21 cellular contexts compared by ENCODE assay signal in genomic region chr6:168116446-168116974, GRCh38. TPM values are rescaled to one million over a fixed set of nuclear protein-coding genes. Genes with fewer than 3 reads are reported as not detected.
DNase-seq lines count a peak whose midpoint lies in the region; ATAC-seq and TF ChIP-seq lines count a peak whose summit lies in the region.
"Had no signal": no experiment of that assay in that cellular context is flagged by ENCODE, and none has a peak within 500 bp of the region (broad histone marks: within the 10 kb centered on the region; RNA-seq: fewer than 3 reads in every experiment).

No MANE protein-coding gene starts in this region.

- H3K27me3 Mint-ChIP-seq in natural killer cell treated with Interleukin-12 subunit alpha and Interleukin-12 subunit beta and Interleukin-15 and Interleukin-18, amount 100 ng/mL, for 72 hours = peaks cover 0 to 6% of the 10 kb centered on the region in 2 donors
- peaks cover 2 to 4% of the 10 kb centered on the region in 2 donors for H3K27me3 Mint-ChIP-seq in natural killer cell (ENCODE audit: low read depth in 2 of 2)
- H3K27me3 Mint-ChIP-seq: B cell had no signal

- H3K4me1 Mint-ChIP-seq in natural killer cell treated with Interleukin-12 subunit alpha and Interleukin-12 subunit beta and Interleukin-15 and Interleukin-18, amount 100 ng/mL, for 72 hours (ENCODE audit: low read depth in 2 of 2) = no peaks in the 10 kb centered on the region
- no peaks in the 10 kb centered on the region for H3K4me1 Mint-ChIP-seq in natural killer cell
- H3K4me1 Mint-ChIP-seq: B cell had no signal

- no peaks in the 10 kb centered on the region for H3K27me3 ChIP-seq in uterus

- H3K9me3 Mint-ChIP-seq in natural killer cell treated with Interleukin-12 subunit alpha and Interleukin-12 subunit beta and Interleukin-15 and Interleukin-18, amount 100 ng/mL, for 72 hours = peaks cover 3% of the 10 kb centered on the region
- H3K9me3 Mint-ChIP-seq in natural killer cell = peaks cover 2 to 3% of the 10 kb centered on the region in 2 donors

- peak; percentile 23 for DNase-seq in natural killer cell treated with Interleukin-12 subunit alpha and Interleukin-12 subunit beta and Interleukin-15 and Interleukin-18, amount 100 ng/mL, for 72 hours (ENCODE audit: low spot score)
- DNase-seq in natural killer cell (no peak), islet precursor cell (peak; percentile 37), posterior vena cava (ENCODE audit: low spot score) (peak; percentile 62), uterus (peak; percentile 2 to 5), glomerular visceral epithelial cell (ENCODE audit: extremely low spot score) (no peak), NCI-H2171 (lab: John Stamatoyannopoulos, UW) (no peak), NCI-H345 treated with DMSO at 0.1 percent for 48 hours (lab: John Stamatoyannopoulos, UW; ENCODE audit: unreplicated experiment) (no peak)
- DNase-seq: GF-D8, GM23248, HCEC 1CT, IMR-90, NCI-H1105 treated with DMSO at 0.1 percent for 48 hours, NCI-H2029 treated with DMSO at 0.1 percent for 48 hours, NCI-H446, NCI-H526, PC-3, SHP77 had no signal

- no peaks in the 10 kb centered on the region for H3K9me3 ChIP-seq in uterus
- H3K9me3 ChIP-seq: A549 had no signal

- TF ChIP-seq CTCF in natural killer cell (IDR thresholded peaks at IDR 0.05) (no peak), uterus (IDR thresholded peaks at IDR 0.05) (no peak)

- no peak for ATAC-seq in natural killer cell treated with Interleukin-12 subunit alpha and Interleukin-12 subunit beta and Interleukin-15 and Interleukin-18, amount 100 ng/mL, for 72 hours
- ATAC-seq in natural killer cell = no peak
- ATAC-seq: A549, PC-3 had no signal

- H3K4me1 ChIP-seq in uterus = no peaks in the 10 kb centered on the region
- H3K4me1 ChIP-seq: A549 had no signal

- no peak for TF ChIP-seq POLR2A in uterus (IDR thresholded peaks at IDR 0.05)

- H3K36me3 Mint-ChIP-seq in natural killer cell treated with Interleukin-12 subunit alpha and Interleukin-12 subunit beta and Interleukin-15 and Interleukin-18, amount 100 ng/mL, for 72 hours = no peaks in the 10 kb centered on the region
- H3K36me3 Mint-ChIP-seq in natural killer cell = no peaks in the 10 kb centered on the region

- H3K4me3 ChIP-seq in uterus = no peak overlapping the region
- H3K4me3 ChIP-seq: A549, GM23248 had no signal

- no peak overlapping the region for H3K27ac Mint-ChIP-seq in natural killer cell treated with Interleukin-12 subunit alpha and Interleukin-12 subunit beta and Interleukin-15 and Interleukin-18, amount 100 ng/mL, for 72 hours
- H3K27ac Mint-ChIP-seq in natural killer cell = no peak overlapping the region
- H3K27ac Mint-ChIP-seq: B cell had no signal

- no peak overlapping the region for H3K4me3 Mint-ChIP-seq in natural killer cell treated with Interleukin-12 subunit alpha and Interleukin-12 subunit beta and Interleukin-15 and Interleukin-18, amount 100 ng/mL, for 72 hours
- no peak overlapping the region for H3K4me3 Mint-ChIP-seq in natural killer cell
- H3K4me3 Mint-ChIP-seq: B cell had no signal

- no peaks in the 10 kb centered on the region for H3K36me3 ChIP-seq in uterus

- no peak overlapping the region for H3K27ac ChIP-seq in uterus
- H3K27ac ChIP-seq: A549, GM23248 had no signal

- intact Hi-C loops in natural killer cell (cut with micrococcal nuclease) = no loop called here
- intact Hi-C loops in posterior vena cava (cut with DNase I) = no loop called here
- intact Hi-C loops in uterus (cut with DNase I; ENCODE audit: low total_unique reads) = no loop called here

RNA-seq across cellular contexts. Expression of gene FRMD1, which starts 37.5 kb away (rescaled TPM):
- total RNA-seq in natural killer cell treated with Interleukin-12 subunit alpha and Interleukin-12 subunit beta and Interleukin-15 and Interleukin-18, amount 100 ng/mL, for 72 hours = not detected
- total RNA-seq in natural killer cell (not detected), posterior vena cava (under 1 TPM in 1 of 2 donors, not detected in 1; 0.14 TPM), uterus (1 to 10 TPM in 1 of 4 donors, not detected in 3; 1.0 TPM)
- total RNA-seq: B cell, GM23248, IMR-90, PC-3, RPMI7951 had no signal

Comparison
In these comparisons a context has a peak if more than half of its experiments do, and no peak if none do; other contexts are left out.
1. DNase-seq: peak in natural killer cell treated with Interleukin-12 subunit alpha and Interleukin-12 subunit beta and Interleukin-15 and Interleukin-18, amount 100 ng/mL, for 72 hours (single experiment), islet precursor cell (single experiment), posterior vena cava (single experiment) and uterus (2 of 2); none in natural killer cell (single experiment), glomerular visceral epithelial cell (single experiment), NCI-H2171 (single experiment) and NCI-H345 treated with DMSO at 0.1 percent for 48 hours (single experiment).